Comparison of ENCODE assay signal across 17 cellular contexts in the genomic region with DNA sequence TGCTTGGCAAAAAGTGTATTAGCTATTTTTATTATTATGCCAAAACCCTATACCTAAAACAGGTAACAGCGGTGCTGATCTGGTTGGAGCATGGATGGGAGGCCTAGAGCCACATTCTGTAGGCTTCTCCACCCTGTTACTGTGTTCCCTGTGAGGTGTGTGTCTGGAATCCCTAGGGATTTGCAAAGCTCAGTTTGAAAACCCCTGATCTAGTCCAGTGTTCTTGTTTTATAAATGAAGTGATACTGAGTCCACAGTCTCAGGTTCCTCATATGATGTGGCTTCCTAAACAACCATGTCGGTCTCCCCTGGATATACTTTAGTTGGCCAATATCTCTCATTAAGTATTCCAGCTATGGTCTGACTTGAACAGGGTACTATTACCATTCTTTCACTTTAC.
"Had no signal": no experiment of that assay in that cellular context is flagged by ENCODE, and none has a peak within 500 bp of the region (broad histone marks: within the 10 kb centered on the region; RNA-seq: fewer than 3 reads in every experiment).

No MANE protein-coding gene starts in this region.

- H3K36me3 Mint-ChIP-seq: natural killer cell had no signal

- H3K4me3 ChIP-seq: cardiac muscle cell, heart left ventricle, mucosa of descending colon, smooth muscle cell, testis had no signal

- H3K27ac Mint-ChIP-seq: natural killer cell had no signal

- H3K9me3 Mint-ChIP-seq: activated CD8-positive, alpha-beta T cell treated with anti-CD3 and anti-CD28 coated beads for 36 hours; natural killer cell; T-helper 1 cell treated with Interleukin-12 subunit alpha and Interleukin-12 subunit beta and Interleukin-4 antibody, amounts not matched to agents 30 μg/mL and 1 μg/mL, for 36 hours had no signal

- H3K4me1 Mint-ChIP-seq: natural killer cell had no signal

- H3K4me2 ChIP-seq: smooth muscle cell had no signal

- H3K27me3 ChIP-seq: cardiac muscle cell, heart left ventricle, testis had no signal

- H3K27ac ChIP-seq: cardiac muscle cell, testis had no signal

- DNase-seq: activated CD4-positive, CD25-positive, alpha-beta regulatory T cell; activated CD8-positive, alpha-beta memory T cell treated with anti-CD3 and anti-CD28 coated beads, Interleukin-2, amount 50 U/mL, for 4 hours; activated CD8-positive, alpha-beta T cell treated with anti-CD3 and anti-CD28 coated beads for 36 hours; activated effector memory CD4-positive, alpha-beta T cell treated with anti-CD3 and anti-CD28 coated beads, Interleukin-2, amount 50 U/mL, for 16 hours; effector CD4-positive, alpha-beta T cell; foreskin melanocyte; heart left ventricle; mucosa of descending colon; natural killer cell; posterior cingulate gyrus; right cardiac atrium; stimulated activated naive CD4-positive, alpha-beta T cell; testis had no signal

- H3K9me3 ChIP-seq: heart left ventricle, mucosa of descending colon, testis had no signal

- ATAC-seq: activated CD8-positive, alpha-beta T cell treated with anti-CD3 and anti-CD28 coated beads for 36 hours; heart left ventricle; left lobe of liver; mucosa of descending colon; natural killer cell; right cardiac atrium had no signal

- H3K36me3 ChIP-seq: cardiac muscle cell had no signal

- H3K27me3 Mint-ChIP-seq: activated CD8-positive, alpha-beta T cell treated with anti-CD3 and anti-CD28 coated beads for 36 hours had no signal

- H3K4me3 Mint-ChIP-seq: activated CD8-positive, alpha-beta T cell treated with anti-CD3 and anti-CD28 coated beads for 36 hours; natural killer cell had no signal
